ENCODE assay signal across 2 cellular contexts in genomic region chr22:35637943-35638342, GRCh38.
TF ChIP-seq lines count a peak whose summit lies in the region.

No MANE protein-coding gene starts in this region.

TF ChIP-seq in GM23338, 12 proteins besides CTCF, POLR2A, EP300 and RAD21:
- no peak for TF ChIP-seq ZNF331 (CRISPR knock-in tag; IDR thresholded peaks at IDR 0.05; ENCODE audit: low read depth)
- TF ChIP-seq EZH2phosphoT487 (IDR thresholded peaks at IDR 0.05; ENCODE audit: unreplicated experiment), result no peak
- no peak for TF ChIP-seq EZH2 (IDR thresholded peaks at IDR 0.05; ENCODE audit: low read depth, unreplicated experiment)
- TF ChIP-seq CREB1 (CRISPR knock-in tag; IDR thresholded peaks at IDR 0.05; ENCODE audit: low read depth), result no peak
- no peak for TF ChIP-seq NANOG (IDR thresholded peaks at IDR 0.05; ENCODE audit: borderline replicate concordance)
- TF ChIP-seq ZNF462 (CRISPR knock-in tag; IDR thresholded peaks at IDR 0.05), result no peak
- TF ChIP-seq ZNF114 (CRISPR knock-in tag; IDR thresholded peaks at IDR 0.05), result no peak
- TF ChIP-seq REST (IDR thresholded peaks at IDR 0.05; ENCODE audit: unreplicated experiment), result no peak
- no peak for TF ChIP-seq JUNB (IDR thresholded peaks at IDR 0.05; ENCODE audit: unreplicated experiment)
- TF ChIP-seq POLR2AphosphoS5 (IDR thresholded peaks at IDR 0.05; ENCODE audit: low read depth), result no peak
- no peak for TF ChIP-seq ETS1 (IDR thresholded peaks at IDR 0.05)
- TF ChIP-seq STAT1 (IDR thresholded peaks at IDR 0.05; ENCODE audit: unreplicated experiment), result no peak

TF ChIP-seq in H1, 55 proteins besides CTCF, POLR2A, EP300 and RAD21:
- no peak for TF ChIP-seq BCL11A (IDR thresholded peaks at IDR 0.05; ENCODE audit: low read depth in 2 of 2, low read length in 2 of 2)
